8 cellular contexts compared by ENCODE assay signal in genomic region chr3:142022381-142022780, GRCh38.
DNase-seq lines count a peak whose midpoint lies in the region; ATAC-seq and TF ChIP-seq lines count a peak whose summit lies in the region.

No MANE protein-coding gene starts in this region.

- ATAC-seq in HG02588 (IDR thresholded peaks at IDR 0.05; ENCODE audit: unreplicated experiment), result peak; percentile 63

- H3K4me3 Mint-ChIP-seq in activated naive CD4-positive, alpha-beta T cell treated with anti-CD3 and anti-CD28 coated beads for 36 hours, result no peak overlapping the region

- H3K27ac Mint-ChIP-seq in activated naive CD4-positive, alpha-beta T cell treated with anti-CD3 and anti-CD28 coated beads for 36 hours, result no peak overlapping the region

- H3K36me3 Mint-ChIP-seq in activated naive CD4-positive, alpha-beta T cell treated with anti-CD3 and anti-CD28 coated beads for 36 hours (ENCODE audit: low read depth), result no peaks in the 10 kb centered on the region

- intact Hi-C loops in activated naive CD4-positive, alpha-beta T cell treated with anti-CD3 and anti-CD28 coated beads for 36 hours (cut with micrococcal nuclease), result loop anchor here (1.0 kb wide), 1 partner anchor 258 kb away; no protein-coding TSS in a partner anchor

- H3K4me3 ChIP-seq in Peyer's patch, result no peak overlapping the region

- H3K9me3 Mint-ChIP-seq in activated naive CD4-positive, alpha-beta T cell treated with anti-CD3 and anti-CD28 coated beads for 36 hours, result no peaks in the 10 kb centered on the region

- peaks cover 32% of the 10 kb centered on the region for H3K4me1 Mint-ChIP-seq in activated naive CD4-positive, alpha-beta T cell treated with anti-CD3 and anti-CD28 coated beads for 36 hours (ENCODE audit: low read depth)

- H3K4me1 ChIP-seq in Peyer's patch, result no peaks in the 10 kb centered on the region

- no peaks in the 10 kb centered on the region for H3K27me3 ChIP-seq in Peyer's patch

- no peaks in the 10 kb centered on the region for H3K9me3 ChIP-seq in Peyer's patch

- peak in 3 of 6 experiments; percentile 35 to 66 (median 39) for TF ChIP-seq CTCF in Peyer's patch (IDR thresholded peaks at IDR 0.05)

- no peaks in the 10 kb centered on the region for H3K36me3 ChIP-seq in Peyer's patch

- POLR2A ChIA-PET in HEK293T (lab: Yijun Ruan, JAX), result no interaction called here

- H3K27me3 Mint-ChIP-seq in activated naive CD4-positive, alpha-beta T cell treated with anti-CD3 and anti-CD28 coated beads for 36 hours (ENCODE audit: low read depth), result no peaks in the 10 kb centered on the region

- peak; percentile 39 for DNase-seq in activated naive CD4-positive, alpha-beta T cell treated with anti-CD3 and anti-CD28 coated beads for 36 hours
- no peak for DNase-seq in activated naive CD4-positive, alpha-beta T cell treated with anti-CD3 and anti-CD28 coated beads, Interleukin-2, amount 50 U/mL, for 16 hours
- DNase-seq in NCI-H2029 (lab: John Stamatoyannopoulos, UW) (peak; percentile 11), fibroblast of peridontal ligament (ENCODE audit: extremely low read depth) (peak; percentile 48), COLO829 (ENCODE audit: low spot score) (no peak), HEK293T (ENCODE audit: extremely low spot score) (no peak), Peyer's patch (no peak)

- TF ChIP-seq POLR2A in Peyer's patch (IDR thresholded peaks at IDR 0.05), result no peak

- no peak overlapping the region for H3K27ac ChIP-seq in Peyer's patch

- CTCF ChIA-PET in activated naive CD4-positive, alpha-beta T cell treated with anti-CD3 and anti-CD28 coated beads for 36 hours (lab: Charles Lee), result interaction anchor here (0.7 kb wide), 1 partner anchor 568 kb away, joined by 3 read pairs; no protein-coding TSS in a partner anchor
- CTCF ChIA-PET in HEK293T (lab: Yijun Ruan, JAX), result no interaction called here

TF ChIP-seq in HEK293T, 16 proteins besides CTCF, POLR2A, EP300 and RAD21:
- TF ChIP-seq ELF4 (IDR thresholded peaks at IDR 0.05) (no peak), SUZ12 (IDR thresholded peaks at IDR 0.05) (no peak), PKNOX1 (IDR thresholded peaks at IDR 0.05) (no peak), LEF1 (IDR thresholded peaks at IDR 0.05; ENCODE audit: borderline replicate concordance) (no peak), HDGF (IDR thresholded peaks at IDR 0.05; ENCODE audit: borderline replicate concordance) (no peak), NFRKB (IDR thresholded peaks at IDR 0.05) (no peak), L3MBTL2 (conservative IDR thresholded peaks at IDR 0.05) (no peak), TARDBP (IDR thresholded peaks at IDR 0.05) (no peak), ARNT (IDR thresholded peaks at IDR 0.05) (no peak), BHLHE40 (IDR thresholded peaks at IDR 0.05; ENCODE audit: borderline replicate concordance) (no peak), FOXK2 (IDR thresholded peaks at IDR 0.05) (no peak), ZNF384 (IDR thresholded peaks at IDR 0.05) (no peak), SP1 (IDR thresholded peaks at IDR 0.05) (no peak), CTBP1 (IDR thresholded peaks at IDR 0.05; ENCODE audit: borderline replicate concordance) (no peak), FOXA1 (IDR thresholded peaks at IDR 0.05) (no peak)

Comparison
In these comparisons a context has a peak if more than half of its experiments do, and no peak if none do; other contexts are left out.
1. DNase-seq: peak in activated naive CD4-positive, alpha-beta T cell treated with anti-CD3 and anti-CD28 coated beads for 36 hours (single experiment), NCI-H2029 (single experiment) and fibroblast of peridontal ligament (single experiment); none in activated naive CD4-positive, alpha-beta T cell treated with anti-CD3 and anti-CD28 coated beads, Interleukin-2, amount 50 U/mL, for 16 hours (single experiment), COLO829 (single experiment), HEK293T (single experiment) and Peyer's patch (0 of 3).